In genomic region chr6:21981235-21981833, GRCh38 we compare ENCODE assay signal across 1 cellular context.
TF ChIP-seq lines count a peak whose summit lies in the region.

No MANE protein-coding gene starts in this region.

TF ChIP-seq in K562, 482 proteins besides CTCF, POLR2A, EP300 and RAD21:
- TF ChIP-seq, protein P1, sequence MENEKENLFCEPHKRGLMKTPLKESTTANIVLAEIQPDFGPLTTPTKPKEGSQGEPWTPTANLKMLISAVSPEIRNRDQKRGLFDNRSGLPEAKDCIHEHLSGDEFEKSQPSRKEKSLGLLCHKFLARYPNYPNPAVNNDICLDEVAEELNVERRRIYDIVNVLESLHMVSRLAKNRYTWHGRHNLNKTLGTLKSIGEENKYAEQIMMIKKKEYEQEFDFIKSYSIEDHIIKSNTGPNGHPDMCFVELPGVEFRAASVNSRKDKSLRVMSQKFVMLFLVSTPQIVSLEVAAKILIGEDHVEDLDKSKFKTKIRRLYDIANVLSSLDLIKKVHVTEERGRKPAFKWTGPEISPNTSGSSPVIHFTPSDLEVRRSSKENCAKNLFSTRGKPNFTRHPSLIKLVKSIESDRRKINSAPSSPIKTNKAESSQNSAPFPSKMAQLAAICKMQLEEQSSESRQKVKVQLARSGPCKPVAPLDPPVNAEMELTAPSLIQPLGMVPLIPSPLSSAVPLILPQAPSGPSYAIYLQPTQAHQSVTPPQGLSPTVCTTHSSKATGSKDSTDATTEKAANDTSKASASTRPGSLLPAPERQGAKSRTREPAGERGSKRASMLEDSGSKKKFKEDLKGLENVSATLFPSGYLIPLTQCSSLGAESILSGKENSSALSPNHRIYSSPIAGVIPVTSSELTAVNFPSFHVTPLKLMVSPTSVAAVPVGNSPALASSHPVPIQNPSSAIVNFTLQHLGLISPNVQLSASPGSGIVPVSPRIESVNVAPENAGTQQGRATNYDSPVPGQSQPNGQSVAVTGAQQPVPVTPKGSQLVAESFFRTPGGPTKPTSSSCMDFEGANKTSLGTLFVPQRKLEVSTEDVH (IDR thresholded peaks at IDR 0.05; ENCODE audit: low read depth, partially characterized antibody), result peak; percentile 36
- TF ChIP-seq SETDB1 (IDR thresholded peaks at IDR 0.05; ENCODE audit: low read length) (no peak), HNRNPL (IDR thresholded peaks at IDR 0.05; ENCODE audit: low read depth, low read length) (no peak), CREB3L1 (IDR thresholded peaks at IDR 0.05; ENCODE audit: borderline replicate concordance, low read depth) (peak; percentile 97; the same call in 1 of the 2 replicates)
- TF ChIP-seq, protein P2, sequence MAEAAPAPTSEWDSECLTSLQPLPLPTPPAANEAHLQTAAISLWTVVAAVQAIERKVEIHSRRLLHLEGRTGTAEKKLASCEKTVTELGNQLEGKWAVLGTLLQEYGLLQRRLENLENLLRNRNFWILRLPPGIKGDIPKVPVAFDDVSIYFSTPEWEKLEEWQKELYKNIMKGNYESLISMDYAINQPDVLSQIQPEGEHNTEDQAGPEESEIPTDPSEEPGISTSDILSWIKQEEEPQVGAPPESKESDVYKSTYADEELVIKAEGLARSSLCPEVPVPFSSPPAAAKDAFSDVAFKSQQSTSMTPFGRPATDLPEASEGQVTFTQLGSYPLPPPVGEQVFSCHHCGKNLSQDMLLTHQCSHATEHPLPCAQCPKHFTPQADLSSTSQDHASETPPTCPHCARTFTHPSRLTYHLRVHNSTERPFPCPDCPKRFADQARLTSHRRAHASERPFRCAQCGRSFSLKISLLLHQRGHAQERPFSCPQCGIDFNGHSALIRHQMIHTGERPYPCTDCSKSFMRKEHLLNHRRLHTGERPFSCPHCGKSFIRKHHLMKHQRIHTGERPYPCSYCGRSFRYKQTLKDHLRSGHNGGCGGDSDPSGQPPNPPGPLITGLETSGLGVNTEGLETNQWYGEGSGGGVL (CRISPR knock-in tag; IDR thresholded peaks at IDR 0.05), result peak; percentile 63; the same call in 1 of the 2 replicates
